In genomic region chr5:158880514-158881001, GRCh38 we compare ENCODE assay signal across 11 cellular contexts.
DNase-seq lines count a peak whose midpoint lies in the region; ATAC-seq and TF ChIP-seq lines count a peak whose summit lies in the region.
"Had no signal": no experiment of that assay in that cellular context is flagged by ENCODE, and none has a peak within 500 bp of the region (broad histone marks: within the 10 kb centered on the region; RNA-seq: fewer than 3 reads in every experiment).

No MANE protein-coding gene starts in this region.

- H3K27me3 Mint-ChIP-seq in activated T-helper 1 cell treated with anti-CD3 and anti-CD28 coated beads, Interleukin-12 subunit alpha, Interleukin-12 subunit beta, Interleukin-2, Interleukin-4 antibody, amounts not matched to agents 30 ng/mL and 10 ng/mL and 1 ng/mL, durations not matched to agents 14 hours and 24 hours and 36 hours (ENCODE audit: insufficient read depth): no peaks in the 10 kb centered on the region
- H3K27me3 Mint-ChIP-seq in nephron progenitor cell (ENCODE audit: low read depth, poor library complexity): no peaks in the 10 kb centered on the region

- in situ Hi-C loops in G401 (cut with HindIII; ENCODE audit: low sequenced_read_pairs): no loop called here

- no peaks in the 10 kb centered on the region for H3K36me3 Mint-ChIP-seq in activated T-helper 1 cell treated with anti-CD3 and anti-CD28 coated beads, Interleukin-12 subunit alpha, Interleukin-12 subunit beta, Interleukin-2, Interleukin-4 antibody, amounts not matched to agents 30 ng/mL and 10 ng/mL and 1 ng/mL, durations not matched to agents 14 hours and 24 hours and 36 hours (ENCODE audit: low read depth)
- no peaks in the 10 kb centered on the region for H3K36me3 Mint-ChIP-seq in nephron progenitor cell (ENCODE audit: low read depth)
- H3K36me3 Mint-ChIP-seq: immature natural killer cell had no signal

- ATAC-seq in HG03432 (IDR thresholded peaks at IDR 0.05; ENCODE audit: unreplicated experiment) (peak; percentile 19), HG02970 (IDR thresholded peaks at IDR 0.05; ENCODE audit: low FRiP score, unreplicated experiment) (no peak), HG03565 (IDR thresholded peaks at IDR 0.05; ENCODE audit: unreplicated experiment) (no peak)

- intact Hi-C loops in activated T-helper 1 cell treated with anti-CD3 and anti-CD28 coated beads, Interleukin-12 subunit alpha, Interleukin-12 subunit beta, Interleukin-2, Interleukin-4 antibody, amounts not matched to agents 30 ng/mL and 10 ng/mL and 1 ng/mL, durations not matched to agents 14 hours and 24 hours and 36 hours (cut with micrococcal nuclease): loop anchor here (5.0 kb wide), 1 partner anchor 227 kb away; no protein-coding TSS in a partner anchor

- H3K4me1 Mint-ChIP-seq in activated T-helper 1 cell treated with anti-CD3 and anti-CD28 coated beads, Interleukin-12 subunit alpha, Interleukin-12 subunit beta, Interleukin-2, Interleukin-4 antibody, amounts not matched to agents 30 ng/mL and 10 ng/mL and 1 ng/mL, durations not matched to agents 14 hours and 24 hours and 36 hours (ENCODE audit: low read depth): peaks cover 36% of the 10 kb centered on the region
- H3K4me1 Mint-ChIP-seq in nephron progenitor cell: peaks cover 60% of the 10 kb centered on the region

- peak overlapping the region; percentile 31 for H3K27ac Mint-ChIP-seq in activated T-helper 1 cell treated with anti-CD3 and anti-CD28 coated beads, Interleukin-12 subunit alpha, Interleukin-12 subunit beta, Interleukin-2, Interleukin-4 antibody, amounts not matched to agents 30 ng/mL and 10 ng/mL and 1 ng/mL, durations not matched to agents 14 hours and 24 hours and 36 hours
- no peak overlapping the region for H3K27ac Mint-ChIP-seq in nephron progenitor cell
- H3K27ac Mint-ChIP-seq: immature natural killer cell had no signal

- H3K9me3 Mint-ChIP-seq in activated T-helper 1 cell treated with anti-CD3 and anti-CD28 coated beads, Interleukin-12 subunit alpha, Interleukin-12 subunit beta, Interleukin-2, Interleukin-4 antibody, amounts not matched to agents 30 ng/mL and 10 ng/mL and 1 ng/mL, durations not matched to agents 14 hours and 24 hours and 36 hours: no peaks in the 10 kb centered on the region
- H3K9me3 Mint-ChIP-seq in nephron progenitor cell: no peaks in the 10 kb centered on the region

- DNase-seq in G401 (ENCODE audit: low spot score) (peak; percentile 72), nephron progenitor cell (no peak), NCI-H1930 (lab: John Stamatoyannopoulos, UW) (no peak)
- DNase-seq in activated T-helper 1 cell treated with anti-CD3 and anti-CD28 coated beads, Interleukin-12 subunit alpha, Interleukin-12 subunit beta, Interleukin-2, Interleukin-4 antibody, amounts not matched to agents 30 ng/mL and 10 ng/mL and 1 ng/mL, durations not matched to agents 14 hours and 24 hours and 36 hours (ENCODE audit: low spot score): no peak
- DNase-seq in stimulated activated CD4-positive, alpha-beta T cell treated with anti-CD3 and anti-CD28 coated beads, Interleukin-1b, Interleukin-23, amount 100 ng/mL, for 48 hours: no peak
- DNase-seq: immature natural killer cell; Peyer's patch; stimulated activated CD4-positive, alpha-beta T cell treated with anti-CD3 and anti-CD28 coated beads, Interleukin-12 subunit alpha, Interleukin-12 subunit beta, amount 100 ng/mL, for 4 hours had no signal

- no peak overlapping the region for H3K4me3 Mint-ChIP-seq in activated T-helper 1 cell treated with anti-CD3 and anti-CD28 coated beads, Interleukin-12 subunit alpha, Interleukin-12 subunit beta, Interleukin-2, Interleukin-4 antibody, amounts not matched to agents 30 ng/mL and 10 ng/mL and 1 ng/mL, durations not matched to agents 14 hours and 24 hours and 36 hours
- peak overlapping the region; percentile 18 for H3K4me3 Mint-ChIP-seq in nephron progenitor cell
- H3K4me3 Mint-ChIP-seq: immature natural killer cell had no signal

- TF ChIP-seq CTCF in nephron progenitor cell (IDR thresholded peaks at IDR 0.05): no peak
